Comparison of ENCODE assay signal across 30 cellular contexts in genomic region chr3:153245661-153246060, GRCh38.
"Had no signal": no experiment of that assay in that cellular context is flagged by ENCODE, and none has a peak within 500 bp of the region (broad histone marks: within the 10 kb centered on the region; RNA-seq: fewer than 3 reads in every experiment).

No MANE protein-coding gene starts in this region.

- H3K27me3 Mint-ChIP-seq: activated CD4-positive, alpha-beta memory T cell treated with anti-CD3 and anti-CD28 coated beads, Interleukin-2, amount 10 ng/mL, durations not matched to agents 7 days and 5 days; activated naive CD8-positive, alpha-beta T cell treated with anti-CD3 and anti-CD28 coated beads, Interleukin-2, amount 10 ng/mL, durations not matched to agents 7 days and 5 days; activated T-cell treated with anti-CD3 and anti-CD28 coated beads, Interleukin-2, amount 50 U/mL, for 24 hours had no signal

- H3K36me3 ChIP-seq: ascending aorta, brain microvascular endothelial cell, gastrocnemius medialis, neutrophil, pancreas, prostate gland, sigmoid colon, suprapubic skin, tibial artery, upper lobe of right lung had no signal

- H3K27ac ChIP-seq: ascending aorta, brain microvascular endothelial cell, gastrocnemius medialis, neutrophil, pancreas, prostate gland, suprapubic skin, upper lobe of right lung had no signal

- H3K9me3 ChIP-seq: ascending aorta, gastrocnemius medialis, mucosa of descending colon, neutrophil, pancreas, prostate gland, sigmoid colon, suprapubic skin, tibial artery, upper lobe of right lung had no signal

- H3K9me3 Mint-ChIP-seq: activated CD4-positive, alpha-beta memory T cell treated with anti-CD3 and anti-CD28 coated beads, Interleukin-2, amount 10 ng/mL, durations not matched to agents 7 days and 5 days; activated T-cell treated with anti-CD3 and anti-CD28 coated beads, Interleukin-2, amount 50 U/mL, for 24 hours had no signal

- H3K27ac Mint-ChIP-seq: activated CD4-positive, alpha-beta memory T cell treated with anti-CD3 and anti-CD28 coated beads, Interleukin-2, amount 10 ng/mL, durations not matched to agents 7 days and 5 days; activated CD4-positive, alpha-beta T cell treated with anti-CD3 and anti-CD28 coated beads, Interleukin-2, amount 10 ng/mL, durations not matched to agents 7 days and 5 days; activated naive CD4-positive, alpha-beta T cell treated with anti-CD3 and anti-CD28 coated beads, Interleukin-2, amount 10 ng/mL, durations not matched to agents 7 days and 5 days; activated naive CD8-positive, alpha-beta T cell treated with anti-CD3 and anti-CD28 coated beads, Interleukin-2, amount 10 ng/mL, durations not matched to agents 7 days and 5 days; activated T-cell treated with anti-CD3 and anti-CD28 coated beads, Interleukin-2, amount 50 U/mL, for 24 hours; nephron progenitor cell; stimulated activated naive B cell treated with anti-CD40 and anti-IgM and Interleukin-4, amounts not matched to agents 10 μg/mL and 1 μg/mL and 100 μg/mL, for 72 hours had no signal

- FAIRE-seq: keratinocyte, pancreas had no signal

- H3K27me3 ChIP-seq: ascending aorta, brain microvascular endothelial cell, gastrocnemius medialis, neutrophil, pancreas, sigmoid colon, suprapubic skin, tibial artery, upper lobe of right lung had no signal

- ATAC-seq: esophagus mucosa; gastrocnemius medialis; left cardiac atrium; left ventricle myocardium superior; mucosa of descending colon; pancreas; stimulated activated naive B cell treated with anti-CD40 and anti-IgM and Interleukin-4, amounts not matched to agents 10 μg/mL and 1 μg/mL and 100 μg/mL, for 72 hours; upper lobe of right lung had no signal

- H3K4me3 Mint-ChIP-seq: activated CD4-positive, alpha-beta memory T cell treated with anti-CD3 and anti-CD28 coated beads, Interleukin-2, amount 10 ng/mL, durations not matched to agents 7 days and 5 days; activated CD4-positive, alpha-beta T cell treated with anti-CD3 and anti-CD28 coated beads, Interleukin-2, amount 10 ng/mL, durations not matched to agents 7 days and 5 days; activated naive CD4-positive, alpha-beta T cell treated with anti-CD3 and anti-CD28 coated beads, Interleukin-2, amount 10 ng/mL, durations not matched to agents 7 days and 5 days; activated naive CD8-positive, alpha-beta T cell treated with anti-CD3 and anti-CD28 coated beads, Interleukin-2, amount 10 ng/mL, durations not matched to agents 7 days and 5 days; activated T-cell treated with anti-CD3 and anti-CD28 coated beads, Interleukin-2, amount 50 U/mL, for 24 hours; nephron progenitor cell; stimulated activated naive B cell treated with anti-CD40 and anti-IgM and Interleukin-4, amounts not matched to agents 10 μg/mL and 1 μg/mL and 100 μg/mL, for 72 hours had no signal

- H3K4me1 ChIP-seq: gastrocnemius medialis, pancreas, prostate gland, upper lobe of right lung had no signal

- H3K36me3 Mint-ChIP-seq: activated naive CD4-positive, alpha-beta T cell treated with anti-CD3 and anti-CD28 coated beads, Interleukin-2, amount 10 ng/mL, durations not matched to agents 7 days and 5 days; activated naive CD8-positive, alpha-beta T cell treated with anti-CD3 and anti-CD28 coated beads, Interleukin-2, amount 10 ng/mL, durations not matched to agents 7 days and 5 days; stimulated activated naive B cell treated with anti-CD40 and anti-IgM and Interleukin-4, amounts not matched to agents 10 μg/mL and 1 μg/mL and 100 μg/mL, for 72 hours had no signal

- DNase-seq: activated CD4-positive, alpha-beta memory T cell treated with anti-CD3 and anti-CD28 coated beads, Interleukin-2, amount 10 ng/mL, durations not matched to agents 7 days and 5 days; activated CD4-positive, alpha-beta T cell treated with anti-CD3 and anti-CD28 coated beads, Interleukin-2, amount 10 ng/mL, durations not matched to agents 7 days and 5 days; activated CD4-positive, CD25-positive, alpha-beta regulatory T cell treated with anti-CD3 and anti-CD28 coated beads, Interleukin-2, amount 50 U/mL, for 72 hours; activated CD8-positive, alpha-beta memory T cell treated with anti-CD3 and anti-CD28 coated beads, Interleukin-2, amount 50 U/mL, for 48 hours; activated gamma-delta T cell; activated naive CD4-positive, alpha-beta T cell treated with anti-CD3 and anti-CD28 coated beads, Interleukin-2, amount 10 ng/mL, durations not matched to agents 7 days and 5 days; activated naive CD8-positive, alpha-beta T cell treated with anti-CD3 and anti-CD28 coated beads, Interleukin-2, amount 10 ng/mL, durations not matched to agents 7 days and 5 days; activated T-cell treated with anti-CD3 and anti-CD28 coated beads, Interleukin-2, amount 50 U/mL, for 24 hours; brain microvascular endothelial cell; cortex of kidney; gastrocnemius medialis; glutamatergic neuron; left cardiac atrium; left ventricle myocardium superior; mucosa of descending colon; nephron progenitor cell; pancreas; sigmoid colon; stimulated activated CD4-positive, alpha-beta T cell treated with anti-CD3 and anti-CD28 coated beads, Interleukin-15, amount 100 ng/mL, for 24 hours; stimulated activated CD4-positive, alpha-beta T cell treated with anti-CD3 and anti-CD28 coated beads, Interleukin-2, amount 100 ng/mL, for 24 hours; stimulated activated naive B cell treated with anti-CD40 and anti-IgM and Interleukin-4, amounts not matched to agents 10 μg/mL and 1 μg/mL and 100 μg/mL, for 72 hours; T-helper 2 cell; tibial artery; upper lobe of right lung had no signal

- H3K4me1 Mint-ChIP-seq: activated naive CD8-positive, alpha-beta T cell treated with anti-CD3 and anti-CD28 coated beads, Interleukin-2, amount 10 ng/mL, durations not matched to agents 7 days and 5 days; nephron progenitor cell had no signal

- H3K4me3 ChIP-seq: ascending aorta, gastrocnemius medialis, mucosa of descending colon, pancreas, prostate gland, sigmoid colon, suprapubic skin, tibial artery, upper lobe of right lung had no signal
